In genomic region chr9:132733133-132733815, GRCh38 we compare ENCODE assay signal across 22 cellular contexts.
DNase-seq lines count a peak whose midpoint lies in the region; ATAC-seq and TF ChIP-seq lines count a peak whose summit lies in the region.
"Had no signal": no experiment of that assay in that cellular context is flagged by ENCODE, and none has a peak within 500 bp of the region (broad histone marks: within the 10 kb centered on the region; RNA-seq: fewer than 3 reads in every experiment).

No MANE protein-coding gene starts in this region.

- no peak overlapping the region for H3K9ac ChIP-seq in smooth muscle cell (ENCODE audit: low read depth)

- 86% methylated on average over 26 of the region's 26 CpGs for WGBS in smooth muscle cell (ENCODE audit: low lambda C conversion rate)

- no peak overlapping the region for H3K4me3 ChIP-seq in smooth muscle cell
- no peak overlapping the region for H3K4me3 ChIP-seq in MG63
- H3K4me3 ChIP-seq: A549, esophagus squamous epithelium, thyroid gland had no signal

- H3K4me1 ChIP-seq in smooth muscle cell (ENCODE audit: low read depth) = no peaks in the 10 kb centered on the region
- H3K4me1 ChIP-seq: A549, thyroid gland had no signal

- H3K36me3 ChIP-seq in smooth muscle cell (ENCODE audit: low read depth) (no peaks in the 10 kb centered on the region), MG63 (no peaks in the 10 kb centered on the region)
- H3K36me3 ChIP-seq: esophagus squamous epithelium, thyroid gland had no signal

- H3F3A ChIP-seq in smooth muscle cell (ENCODE audit: low read depth) = no peaks in the 10 kb centered on the region

- H3K4me1 Mint-ChIP-seq in activated T-cell treated with anti-CD3 and anti-CD28 coated beads, Interleukin-2, amount 50 U/mL, for 72 hours (ENCODE audit: low read depth) = no peaks in the 10 kb centered on the region
- H3K4me1 Mint-ChIP-seq in activated T-cell treated with anti-CD3 and anti-CD28 coated beads, Interleukin-2, amount 50 U/mL, for 24 hours (ENCODE audit: low read depth) = no peaks in the 10 kb centered on the region
- peaks cover 17% of the 10 kb centered on the region for H3K4me1 Mint-ChIP-seq in brain
- H3K4me1 Mint-ChIP-seq: activated B cell treated with CpG ODN at 0.5 μM for 24 hours, memory B cell, natural killer cell had no signal

- H3K4me3 Mint-ChIP-seq in activated T-cell treated with anti-CD3 and anti-CD28 coated beads, Interleukin-2, amount 50 U/mL, for 72 hours = no peak overlapping the region
- H3K4me3 Mint-ChIP-seq in activated T-cell treated with anti-CD3 and anti-CD28 coated beads, Interleukin-2, amount 50 U/mL, for 24 hours = no peak overlapping the region
- no peak overlapping the region for H3K4me3 Mint-ChIP-seq in brain
- H3K4me3 Mint-ChIP-seq: activated B cell treated with CpG ODN at 0.5 μM for 24 hours; activated CD8-positive, alpha-beta T cell treated with anti-CD3 and anti-CD28 coated beads for 36 hours; activated naive CD8-positive, alpha-beta T cell; activated T-cell treated with anti-CD3 and anti-CD28 coated beads, Interleukin-2, amount 50 U/mL, for 4 hours; CD8-positive, alpha-beta T cell; memory B cell; natural killer cell had no signal

- H3K27ac ChIP-seq in smooth muscle cell (ENCODE audit: low read depth) = no peak overlapping the region
- H3K27ac ChIP-seq: A549, thyroid gland had no signal

- H3K36me3 Mint-ChIP-seq in activated T-cell treated with anti-CD3 and anti-CD28 coated beads, Interleukin-2, amount 50 U/mL, for 72 hours (ENCODE audit: insufficient read depth in 2 of 2) = no peaks in the 10 kb centered on the region
- H3K36me3 Mint-ChIP-seq in activated T-cell treated with anti-CD3 and anti-CD28 coated beads, Interleukin-2, amount 50 U/mL, for 24 hours (ENCODE audit: low read depth) = no peaks in the 10 kb centered on the region
- no peaks in the 10 kb centered on the region for H3K36me3 Mint-ChIP-seq in brain
- H3K36me3 Mint-ChIP-seq: activated naive CD8-positive, alpha-beta T cell; CD8-positive, alpha-beta T cell; memory B cell; natural killer cell had no signal

- H3K27ac Mint-ChIP-seq in activated T-cell treated with anti-CD3 and anti-CD28 coated beads, Interleukin-2, amount 50 U/mL, for 72 hours = peak overlapping the region; percentile 60
- no peak overlapping the region for H3K27ac Mint-ChIP-seq in activated T-cell treated with anti-CD3 and anti-CD28 coated beads, Interleukin-2, amount 50 U/mL, for 24 hours
- H3K27ac Mint-ChIP-seq in brain = peak overlapping the region in 3 of 5 experiments; percentile 35 to 80 (median 71)
- H3K27ac Mint-ChIP-seq: activated B cell treated with CpG ODN at 0.5 μM for 24 hours; activated CD8-positive, alpha-beta T cell treated with anti-CD3 and anti-CD28 coated beads for 36 hours; activated naive CD8-positive, alpha-beta T cell; CD8-positive, alpha-beta T cell; memory B cell; natural killer cell; progenitor cell of endocrine pancreas had no signal

- no peak overlapping the region for H2AFZ ChIP-seq in smooth muscle cell (ENCODE audit: low read depth)

- no peaks in the 10 kb centered on the region for H3K9me3 Mint-ChIP-seq in activated T-cell treated with anti-CD3 and anti-CD28 coated beads, Interleukin-2, amount 50 U/mL, for 72 hours
- H3K9me3 Mint-ChIP-seq in activated T-cell treated with anti-CD3 and anti-CD28 coated beads, Interleukin-2, amount 50 U/mL, for 24 hours = no peaks in the 10 kb centered on the region
- peaks cover 0 to 3% (median 0%) of the 10 kb centered on the region in 5 experiments for H3K9me3 Mint-ChIP-seq in brain
- H3K9me3 Mint-ChIP-seq: activated B cell treated with CpG ODN at 0.5 μM for 24 hours; activated CD8-positive, alpha-beta T cell treated with anti-CD3 and anti-CD28 coated beads for 36 hours; activated T-cell treated with anti-CD3 and anti-CD28 coated beads, Interleukin-2, amount 50 U/mL, for 4 hours; CD8-positive, alpha-beta T cell; memory B cell; natural killer cell had no signal

- no peak overlapping the region for H3K4me2 ChIP-seq in smooth muscle cell
- H3K4me2 ChIP-seq: A549 had no signal

- no peaks in the 10 kb centered on the region for H3K79me2 ChIP-seq in smooth muscle cell (ENCODE audit: low read depth)

- no peak for DNase-seq in activated T-cell treated with anti-CD3 and anti-CD28 coated beads, Interleukin-2, amount 50 U/mL, for 72 hours
- no peak for DNase-seq in activated T-cell treated with anti-CD3 and anti-CD28 coated beads, Interleukin-2, amount 50 U/mL, for 24 hours
- DNase-seq in islet precursor cell (peak; percentile 35), smooth muscle cell (lab: John Stamatoyannopoulos, UW; ENCODE audit: unreplicated experiment) (no peak), NCI-H2196 (lab: John Stamatoyannopoulos, UW; ENCODE audit: unreplicated experiment) (no peak), MG63 (no peak)
- DNase-seq: activated B cell treated with CpG ODN at 0.5 μM for 24 hours; activated CD8-positive, alpha-beta T cell treated with anti-CD3 and anti-CD28 coated beads for 36 hours; activated T-cell treated with anti-CD3 and anti-CD28 coated beads, Interleukin-2, amount 50 U/mL, for 4 hours; CD8-positive, alpha-beta T cell; esophagus squamous epithelium; natural killer cell; stimulated activated CD4-positive, alpha-beta T cell treated with anti-CD3 and anti-CD28 coated beads, Interleukin-12 subunit alpha, Interleukin-12 subunit beta, amount 100 ng/mL, for 4 hours; thyroid gland had no signal

- H3K9me3 ChIP-seq in smooth muscle cell (replicated peaks; ENCODE audit: low read depth) (no peaks in the 10 kb centered on the region), MG63 (no peaks in the 10 kb centered on the region)
- H3K9me3 ChIP-seq: A549, esophagus squamous epithelium, thyroid gland had no signal

- H3K27me3 ChIP-seq in smooth muscle cell (ENCODE audit: low read depth) (peaks cover 7% of the 10 kb centered on the region), MG63 (no peaks in the 10 kb centered on the region)
- H3K27me3 ChIP-seq: thyroid gland had no signal

- H4K20me1 ChIP-seq in smooth muscle cell (ENCODE audit: low read depth) = no peaks in the 10 kb centered on the region

- H3K27me3 Mint-ChIP-seq in activated T-cell treated with anti-CD3 and anti-CD28 coated beads, Interleukin-2, amount 50 U/mL, for 72 hours (ENCODE audit: low read depth) = no peaks in the 10 kb centered on the region
- peaks cover 21% of the 10 kb centered on the region for H3K27me3 Mint-ChIP-seq in activated T-cell treated with anti-CD3 and anti-CD28 coated beads, Interleukin-2, amount 50 U/mL, for 24 hours
- peaks cover 10% of the 10 kb centered on the region for H3K27me3 Mint-ChIP-seq in brain

- no peak for ATAC-seq in activated T-cell treated with anti-CD3 and anti-CD28 coated beads, Interleukin-2, amount 50 U/mL, for 72 hours (replicated peaks in 1 of 2)
- no peak for ATAC-seq in HG03108 (IDR thresholded peaks at IDR 0.05; ENCODE audit: unreplicated experiment)
- ATAC-seq: A549; activated CD8-positive, alpha-beta T cell treated with anti-CD3 and anti-CD28 coated beads for 36 hours; activated T-cell treated with anti-CD3 and anti-CD28 coated beads, Interleukin-2, amount 50 U/mL, for 4 hours; CD8-positive, alpha-beta T cell; HCT116; natural killer cell; Panc1 had no signal

- TF ChIP-seq CTCF in brain (conservative IDR thresholded peaks at IDR 0.05) = no peak
- no peak for TF ChIP-seq CTCF in smooth muscle cell (IDR thresholded peaks at IDR 0.05; ENCODE audit: borderline replicate concordance, insufficient read depth, poor library complexity, severe bottlenecking)
